In the genomic region with DNA sequence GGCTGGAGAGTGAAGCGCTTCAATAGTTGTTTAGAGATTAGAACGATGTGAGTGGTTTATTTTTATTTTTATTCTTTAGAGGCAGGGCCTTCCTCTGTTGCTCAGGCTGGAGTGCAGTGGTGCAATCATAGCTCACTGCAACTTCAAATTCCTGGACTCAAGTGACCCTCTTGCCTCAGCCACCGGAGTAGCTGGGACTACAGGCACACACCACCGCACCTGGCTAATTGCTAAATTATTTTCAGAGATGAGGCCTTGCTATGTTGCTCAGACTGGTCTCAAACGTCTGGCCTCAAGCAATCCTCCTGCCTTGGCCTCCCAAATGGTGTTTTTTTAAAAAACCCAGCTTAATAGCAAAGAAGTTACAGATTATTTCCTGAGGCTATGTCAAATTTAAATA, we compare ENCODE assay signal across 18 cellular contexts. TPM values are rescaled to one million over a fixed set of nuclear protein-coding genes. Genes with fewer than 3 reads are reported as not detected.
"Had no signal": no experiment of that assay in that cellular context is flagged by ENCODE, and none has a peak within 500 bp of the region (broad histone marks: within the 10 kb centered on the region; RNA-seq: fewer than 3 reads in every experiment).

No MANE protein-coding gene starts in this region.

- H3K9me3 ChIP-seq: SK-N-SH, upper lobe of left lung had no signal

- H3K27ac ChIP-seq: upper lobe of left lung had no signal

- H3K9ac ChIP-seq: SK-N-SH had no signal

- H3K36me3 ChIP-seq: upper lobe of left lung had no signal

- H3K4me1 Mint-ChIP-seq: naive thymus-derived CD8-positive, alpha-beta T cell had no signal

- H3K4me3 Mint-ChIP-seq: activated naive CD8-positive, alpha-beta T cell treated with anti-CD3 and anti-CD28 coated beads for 36 hours; naive thymus-derived CD8-positive, alpha-beta T cell; stimulated activated naive B cell treated with anti-CD40 and anti-IgM and Interleukin-4, amounts not matched to agents 10 μg/mL and 1 μg/mL and 100 μg/mL, for 72 hours; T-helper 17 cell had no signal

- H3K4me2 ChIP-seq: SK-N-SH had no signal

- FAIRE-seq: endometrium, TTC549 had no signal

- DNase-seq: activated CD4-positive, alpha-beta T cell treated with anti-CD3 and anti-CD28 coated beads, Interleukin-2, amount 50 U/mL, for 48 hours; activated gamma-delta T cell; activated naive CD8-positive, alpha-beta T cell treated with anti-CD3 and anti-CD28 coated beads for 36 hours; activated T-cell treated with anti-CD3 and anti-CD28 coated beads, Interleukin-2, amount 50 U/mL, for 48 hours; anterior cingulate cortex; glutamatergic neuron; naive thymus-derived CD8-positive, alpha-beta T cell; posterior cingulate gyrus; SK-N-SH; stimulated activated CD4-positive, alpha-beta T cell treated with anti-CD3 and anti-CD28 coated beads, Interleukin-2, amount 100 ng/mL, for 24 hours; stimulated activated naive B cell treated with anti-CD40 and anti-IgM and Interleukin-4, amounts not matched to agents 10 μg/mL and 1 μg/mL and 100 μg/mL, for 72 hours; substantia nigra; T-helper 17 cell had no signal

- H3K27me3 ChIP-seq: upper lobe of left lung had no signal

- H3K4me1 ChIP-seq: upper lobe of left lung had no signal

- H3K9me3 Mint-ChIP-seq: activated naive CD8-positive, alpha-beta T cell treated with anti-CD3 and anti-CD28 coated beads for 36 hours; naive thymus-derived CD8-positive, alpha-beta T cell; stimulated activated naive B cell treated with anti-CD40 and anti-IgM and Interleukin-4, amounts not matched to agents 10 μg/mL and 1 μg/mL and 100 μg/mL, for 72 hours had no signal

- H3K36me3 Mint-ChIP-seq: activated naive CD8-positive, alpha-beta T cell treated with anti-CD3 and anti-CD28 coated beads for 36 hours; naive thymus-derived CD8-positive, alpha-beta T cell had no signal

- H3K27ac Mint-ChIP-seq: activated naive CD8-positive, alpha-beta T cell treated with anti-CD3 and anti-CD28 coated beads for 36 hours; naive thymus-derived CD8-positive, alpha-beta T cell; stimulated activated naive B cell treated with anti-CD40 and anti-IgM and Interleukin-4, amounts not matched to agents 10 μg/mL and 1 μg/mL and 100 μg/mL, for 72 hours; T-helper 17 cell had no signal

- ATAC-seq: esophagus mucosa; naive thymus-derived CD8-positive, alpha-beta T cell; sciatic nerve; stimulated activated naive B cell treated with anti-CD40 and anti-IgM and Interleukin-4, amounts not matched to agents 10 μg/mL and 1 μg/mL and 100 μg/mL, for 72 hours; T-helper 17 cell had no signal

- H3K4me3 ChIP-seq: upper lobe of left lung had no signal

RNA-seq across cellular contexts. Expression of a gene that starts 29.0 kb away (rescaled TPM):
- total RNA-seq: naive thymus-derived CD8-positive, alpha-beta T cell had no signal
- polyA plus RNA-seq: naive thymus-derived CD8-positive, alpha-beta T cell had no signal
